Comparison of ENCODE assay signal across 16 cellular contexts in genomic region chr6:122107256-122107655, GRCh38.
A peak's percentile ranks its signal among the peaks of the same experiment; 100 is the strongest.
DNase-seq lines count a peak whose midpoint lies in the region; ATAC-seq and TF ChIP-seq lines count a peak whose summit lies in the region.
"Had no signal": no experiment of that assay in that cellular context is flagged by ENCODE, and none has a peak within 500 bp of the region (broad histone marks: within the 10 kb centered on the region; RNA-seq: fewer than 3 reads in every experiment).

No MANE protein-coding gene starts in this region.

- H3K4me1 ChIP-seq in body of pancreas (peaks cover 14% of the 10 kb centered on the region), foreskin keratinocyte (no peaks in the 10 kb centered on the region), prostate gland (replicated peaks) (no peaks in the 10 kb centered on the region)
- H3K4me1 ChIP-seq: A549; BLaER1 treated with 17β-estradiol and CSF1 and Interleukin-3, amounts not matched to agents 10 nM and 100 nM; Caco-2 had no signal

- H3K27me3 ChIP-seq in body of pancreas (no peaks in the 10 kb centered on the region), foreskin keratinocyte (no peaks in the 10 kb centered on the region), prostate gland (replicated peaks; ENCODE audit: insufficient read depth) (no peaks in the 10 kb centered on the region)
- H3K27me3 ChIP-seq: BLaER1 treated with 17β-estradiol and CSF1 and Interleukin-3, amounts not matched to agents 10 nM and 100 nM had no signal

- DNase-seq in body of pancreas (peak; percentile 15 to 49 (median 24)), foreskin keratinocyte (peak in 1 of 2 donors; percentile 2), prostate gland (ENCODE audit: low spot score) (peak; percentile 10), left lobe of liver (ENCODE audit: low spot score) (no peak)
- DNase-seq: AML-193; Caco-2; Calu3; CD4-positive, alpha-beta T cell; CD8-positive, alpha-beta T cell; DMS79 treated with DMSO at 0.1 percent for 48 hours; GF-D8 had no signal

- TF ChIP-seq POLR2A in body of pancreas (IDR thresholded peaks at IDR 0.05), result no peak
- no peak for TF ChIP-seq POLR2A in prostate gland (IDR thresholded peaks at IDR 0.05)

- no peaks in the 10 kb centered on the region for H3K9me3 ChIP-seq in body of pancreas
- no peaks in the 10 kb centered on the region for H3K9me3 ChIP-seq in prostate gland
- H3K9me3 ChIP-seq: A549; BLaER1 treated with 17β-estradiol and CSF1 and Interleukin-3, amounts not matched to agents 10 nM and 100 nM; Caco-2 had no signal

- no peak overlapping the region for H3K4me3 ChIP-seq in body of pancreas
- no peak overlapping the region for H3K4me3 ChIP-seq in prostate gland
- H3K4me3 ChIP-seq: A549; BLaER1 treated with 17β-estradiol and CSF1 and Interleukin-3, amounts not matched to agents 10 nM and 100 nM had no signal

- no peak overlapping the region for H3K27ac ChIP-seq in body of pancreas
- no peak overlapping the region for H3K27ac ChIP-seq in foreskin keratinocyte
- H3K27ac ChIP-seq in prostate gland, result no peak overlapping the region
- H3K27ac ChIP-seq: 22Rv1; A549; BLaER1 treated with 17β-estradiol and CSF1 and Interleukin-3, amounts not matched to agents 10 nM and 100 nM; C4-2B had no signal

- intact Hi-C loops in body of pancreas (cut with DNase I), result no loop called here
- intact Hi-C loops in prostate gland (cut with DNase I), result no loop called here

- 47 to 55% methylated on average over 1 of the region's 1 CpG for WGBS in body of pancreas, 2 donors
- WGBS in prostate gland, result 50% methylated on average over 1 of the region's 1 CpG

- ATAC-seq in body of pancreas (peak; percentile 78), foreskin keratinocyte (peak; percentile 56), HG03439 (IDR thresholded peaks at IDR 0.05; ENCODE audit: unreplicated experiment) (no peak), left lobe of liver (no peak)
- ATAC-seq: A549; CD8-positive, alpha-beta T cell had no signal

- H3K36me3 ChIP-seq in body of pancreas (replicated peaks in 1 of 2; ENCODE audit: insufficient read depth in 1 of 2, low read depth in 2 of 2) (no peaks in the 10 kb centered on the region), prostate gland (no peaks in the 10 kb centered on the region)
- H3K36me3 ChIP-seq: BLaER1 treated with 17β-estradiol and CSF1 and Interleukin-3, amounts not matched to agents 10 nM and 100 nM had no signal

- TF ChIP-seq CTCF in body of pancreas (IDR thresholded peaks at IDR 0.05) (no peak), foreskin keratinocyte (conservative IDR thresholded peaks at IDR 0.05) (no peak), prostate gland (IDR thresholded peaks at IDR 0.05) (no peak)

Comparison
In these comparisons a context has a peak if more than half of its experiments do, and no peak if none do; other contexts are left out.
1. ATAC-seq: peak in body of pancreas (single experiment) and foreskin keratinocyte (single experiment); none in HG03439 (single experiment) and left lobe of liver (single experiment).